Comparison of ENCODE assay signal across 27 cellular contexts in the genomic region with DNA sequence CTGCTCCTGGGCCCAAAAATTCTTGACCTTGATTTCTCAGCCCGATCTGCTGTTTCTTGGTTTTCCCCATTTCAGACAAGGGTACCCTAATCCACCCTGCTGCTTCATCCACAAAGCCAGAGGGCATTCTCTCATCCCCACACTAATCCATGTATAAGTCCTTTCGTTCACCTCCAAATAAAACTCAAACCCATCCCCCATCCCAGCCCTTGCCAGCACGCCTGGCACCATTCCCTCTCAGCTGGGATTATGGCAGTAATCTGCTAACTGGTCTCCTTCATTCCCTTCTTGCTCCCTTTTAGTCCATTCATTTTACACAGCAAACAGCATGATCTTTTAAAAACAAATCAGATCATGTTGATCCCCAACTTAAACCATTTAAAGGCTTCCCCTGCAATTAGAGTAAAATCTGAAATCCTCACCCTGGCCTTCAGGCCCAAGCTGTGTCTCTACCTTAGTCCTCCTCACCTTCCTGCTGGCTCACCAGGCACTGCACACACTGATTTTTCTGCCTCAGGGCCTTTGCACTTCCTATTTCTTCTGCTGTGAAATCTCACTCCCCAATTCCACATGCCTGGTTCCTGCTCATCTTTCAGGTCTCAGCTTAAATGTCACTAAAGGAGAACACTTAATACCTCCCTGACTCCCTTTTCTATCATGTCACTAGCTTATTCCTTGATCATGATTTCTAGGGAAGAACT. TPM values are rescaled to one million over a fixed set of nuclear protein-coding genes. Genes with fewer than 3 reads are reported as not detected.
DNase-seq lines count a peak whose midpoint lies in the region; ATAC-seq, FAIRE-seq and TF ChIP-seq lines count a peak whose summit lies in the region.
"Had no signal": no experiment of that assay in that cellular context is flagged by ENCODE, and none has a peak within 500 bp of the region (broad histone marks: within the 10 kb centered on the region; RNA-seq: fewer than 3 reads in every experiment).

No MANE protein-coding gene starts in this region.

- DNase-seq in HepG2 (ENCODE audit: low spot score) (no peak), right lobe of liver (no peak), H1 (ENCODE audit: low read depth in 1 of 2, low spot score in 2 of 2) (no peak), NCI-H526 (lab: John Stamatoyannopoulos, UW) (no peak), Right ventricle myocardium inferior (ENCODE audit: missing footprints) (no peak)
- no peak for DNase-seq in activated naive CD4-positive, alpha-beta T cell (lab: John Stamatoyannopoulos, UW)
- DNase-seq: 8988T; CD4-positive, CD25-positive, alpha-beta regulatory T cell; DMS79; EL; GDM1; GM23248; H9; NCI-H1092; NCI-H1417 treated with DMSO at 0.1 percent for 48 hours; NCI-H1694 treated with DMSO at 0.1 percent for 48 hours; NCI-H2081; NCI-H2227 treated with DMSO at 0.1 percent for 48 hours; NCI-H774; RPMI8226; SHP77; T-cell had no signal

- no peaks in the 10 kb centered on the region for H4K20me1 ChIP-seq in HepG2 (ENCODE audit: insufficient read depth, low read length)
- no peaks in the 10 kb centered on the region for H4K20me1 ChIP-seq in H1 (replicated peaks in 1 of 2; ENCODE audit: control insufficient read depth in 1 of 2, insufficient read depth in 2 of 2, low read length in 2 of 2)
- H4K20me1 ChIP-seq: BLaER1 had no signal

- peaks cover 37% of the 10 kb centered on the region for H3K4me1 ChIP-seq in HepG2 (ENCODE audit: insufficient read depth, low read length)
- H3K4me1 ChIP-seq in right lobe of liver = no peaks in the 10 kb centered on the region
- no peaks in the 10 kb centered on the region for H3K4me1 ChIP-seq in H1 (replicated peaks in 1 of 4; ENCODE audit: control insufficient read depth in 3 of 4, insufficient read depth in 4 of 4, low read length in 3 of 4)
- H3K4me1 ChIP-seq: BLaER1 had no signal

- no peak overlapping the region for H2BK12ac ChIP-seq in H1 (ENCODE audit: low read depth, low read length)

- H3K9ac ChIP-seq in HepG2 (ENCODE audit: insufficient read depth, low read depth, low read length) (no peak overlapping the region), H1 (replicated peaks in 1 of 4; ENCODE audit: extremely low read depth in 1 of 4, low read depth in 3 of 4, low read length in 3 of 4) (no peak overlapping the region)
- H3K9ac ChIP-seq: BLaER1, GM23248 had no signal

- no peaks in the 10 kb centered on the region for H3K79me1 ChIP-seq in H1 (ENCODE audit: low read depth, low read length)

- H2BK15ac ChIP-seq in H1 (ENCODE audit: low read length) = no peak overlapping the region

- H3K23me2 ChIP-seq in H1 (ENCODE audit: low read depth, low read length) = no peaks in the 10 kb centered on the region

- no peak overlapping the region for H3K27ac ChIP-seq in HepG2 (ENCODE audit: extremely low read length, insufficient read depth, low read length)
- H3K27ac ChIP-seq in right lobe of liver = no peak overlapping the region
- H3K27ac ChIP-seq in H1 (ENCODE audit: low read depth, low read length) = no peak overlapping the region
- H3K27ac ChIP-seq: BLaER1, GM23248 had no signal

- no peak overlapping the region for H2BK20ac ChIP-seq in H1 (ENCODE audit: low read length)

- no peak overlapping the region for H3K18ac ChIP-seq in H1 (ENCODE audit: extremely low read depth, low read length)

- no peak for TF ChIP-seq POLR2A in HepG2 (IDR thresholded peaks at IDR 0.05; ENCODE audit: insufficient read depth in 1 of 2, low read depth in 2 of 2, low read length in 2 of 2)
- TF ChIP-seq POLR2A in right lobe of liver (IDR thresholded peaks at IDR 0.05) = no peak
- TF ChIP-seq POLR2A in H1 (IDR thresholded peaks at IDR 0.05; ENCODE audit: control extremely low read depth in 1 of 2, low read depth in 2 of 2, low read length in 2 of 2) = no peak

- H3K36me3 ChIP-seq in HepG2 (replicated peaks in 1 of 2; ENCODE audit: control insufficient read depth in 1 of 2, insufficient read depth in 2 of 2, low read length in 2 of 2) = no peaks in the 10 kb centered on the region
- H3K36me3 ChIP-seq in right lobe of liver = no peaks in the 10 kb centered on the region
- no peaks in the 10 kb centered on the region for H3K36me3 ChIP-seq in H1 (ENCODE audit: control insufficient read depth in 2 of 4, insufficient read depth in 4 of 4, low read length in 3 of 4)
- H3K36me3 ChIP-seq: BLaER1 had no signal

- no peak for TF ChIP-seq RAD21 in HepG2 (CRISPR knock-in tag; IDR thresholded peaks at IDR 0.05)
- no peak for TF ChIP-seq RAD21 in H1 (IDR thresholded peaks at IDR 0.05 in 1 of 2, conservative IDR thresholded peaks at IDR 0.05 in 1 of 2; ENCODE audit: low read depth in 2 of 2, low read length in 2 of 2)

- no peak overlapping the region for H4K8ac ChIP-seq in H1 (ENCODE audit: extremely low read depth, insufficient read depth, low read length)

- H3K4me3 ChIP-seq in HepG2 (replicated peaks in 1 of 3; ENCODE audit: insufficient read depth in 1 of 3, low read depth in 2 of 3, low read length in 3 of 3) (no peak overlapping the region), right lobe of liver (no peak overlapping the region), H1 (ENCODE audit: extremely low read depth in 1 of 4, insufficient read depth in 2 of 4, low read depth in 3 of 4, low read length in 4 of 4) (no peak overlapping the region)
- H3K4me3 ChIP-seq: BLaER1, GM12878, GM23248 had no signal

- POLR2A ChIA-PET in HepG2 (lab: Yijun Ruan, JAX) (interaction anchor here (0.7 to 2.3 kb wide), 2 partner anchors 12 to 17 kb away, joined by 3 to 9 read pairs; partner anchors contain the start of gene TRNP1), H1 (lab: Charles Lee; ENCODE audit: partially characterized antibody) (interaction anchor here (1.0 to 42.2 kb wide), 2 partner anchors 21 to 41 kb away, joined by 3 to 1829 read pairs; partner anchors contain the start of genes KDF1, TENT5B and TRNP1)

- no peak overlapping the region for H2BK5ac ChIP-seq in H1 (ENCODE audit: low read depth, low read length)

- in situ Hi-C loops in HepG2 (cut with HindIII; ENCODE audit: extremely low pct_ligation_motif_present, low pct_unique_long_range_greater_than_20kb) = no loop called here

- no peak overlapping the region for H3K56ac ChIP-seq in H1 (replicated peaks; ENCODE audit: insufficient read length, low read depth, low read length)

- no peaks in the 10 kb centered on the region for H3K27me3 ChIP-seq in HepG2 (ENCODE audit: control insufficient read depth in 1 of 2, insufficient read depth in 2 of 2, low read length in 2 of 2)
- H3K27me3 ChIP-seq in right lobe of liver = no peaks in the 10 kb centered on the region
- H3K27me3 ChIP-seq in H1 (replicated peaks in 1 of 4; ENCODE audit: control insufficient read depth in 3 of 4, extremely low read depth in 1 of 4, insufficient read depth in 3 of 4, low read length in 3 of 4) = no peaks in the 10 kb centered on the region
- H3K27me3 ChIP-seq: BLaER1 had no signal

- no TSS peak for BruUV-seq in HepG2 (replicated peaks; lab: Mats Ljungman, UMichigan)

- CTCF ChIA-PET in HepG2 (lab: Yijun Ruan, JAX; ENCODE audit: low intra/inter-chr PET ratio, low total read pairs) (no interaction called here), H1 (lab: Charles Lee; ENCODE audit: partially characterized antibody) (interaction anchor here (1.0 to 3.0 kb wide), 4 partner anchors 14 to 303 kb away, joined by 3 to 15 read pairs (median 7); partner anchors contain the start of gene KDF1)

- H3K4ac ChIP-seq in H1 (replicated peaks; ENCODE audit: insufficient read length, low read depth, low read length) = no peak overlapping the region

- H4K91ac ChIP-seq in H1 (replicated peaks; ENCODE audit: insufficient read length, low read length) = no peak overlapping the region

- H2BK120ac ChIP-seq in H1 (replicated peaks; ENCODE audit: low read depth, low read length) = no peak overlapping the region

- no peak overlapping the region for H3K14ac ChIP-seq in H1 (ENCODE audit: insufficient read length)

- no peaks in the 10 kb centered on the region for H3K79me2 ChIP-seq in HepG2 (ENCODE audit: insufficient read depth, low read length)
- H3K79me2 ChIP-seq in H1 (ENCODE audit: control insufficient read depth in 1 of 2, insufficient read depth in 2 of 2, low read length in 2 of 2) = no peaks in the 10 kb centered on the region

- H3K9me3 ChIP-seq in HepG2 (ENCODE audit: low read length) (no peaks in the 10 kb centered on the region), right lobe of liver (no peaks in the 10 kb centered on the region), H1 (ENCODE audit: insufficient read depth in 2 of 2, low read depth in 1 of 2, low read length in 1 of 2) (no peaks in the 10 kb centered on the region)
- H3K9me3 ChIP-seq: BLaER1 had no signal

- H2AFZ ChIP-seq in HepG2 (ENCODE audit: low read length) (no peak overlapping the region), H1 (ENCODE audit: low read length) (no peak overlapping the region)
- H2AFZ ChIP-seq: GM23248 had no signal

- ATAC-seq in HepG2 = no peak
- ATAC-seq in right lobe of liver = no peak
- ATAC-seq in Right ventricle myocardium inferior = no peak
- ATAC-seq: GM12878, T-cell had no signal

- TF ChIP-seq EP300 in HepG2 (IDR thresholded peaks at IDR 0.05; ENCODE audit: low read depth in 2 of 2, low read length in 2 of 2) (no peak), HepG2 (CRISPR knock-in tag; IDR thresholded peaks at IDR 0.05; ENCODE audit: borderline replicate concordance) (no peak), H1 (IDR thresholded peaks at IDR 0.05; ENCODE audit: borderline replicate concordance in 1 of 2, low read depth in 2 of 2, low read length in 2 of 2) (no peak)

- H4K5ac ChIP-seq in H1 (ENCODE audit: insufficient read length, low read depth, low read length) = no peak overlapping the region

- H2AK5ac ChIP-seq in H1 (ENCODE audit: low read depth, low read length) = no peak overlapping the region

- intact Hi-C loops in HepG2 (cut with micrococcal nuclease; ENCODE audit: unreplicated experiment) = no loop called here
- intact Hi-C loops in right lobe of liver (cut with DNase I) = no loop called here
- intact Hi-C loops in Right ventricle myocardium inferior (cut with DNase I) = no loop called here

- FAIRE-seq in HepG2 (lab: Jason Lieb, UNC) (no peak), H1 (lab: Jason Lieb, UNC) (no peak)
- FAIRE-seq: GM12878 had no signal

- TF ChIP-seq CTCF in HepG2 (CRISPR knock-in tag; IDR thresholded peaks at IDR 0.05) (no peak), right lobe of liver (IDR thresholded peaks at IDR 0.05) (no peak), H1 (IDR thresholded peaks at IDR 0.05; ENCODE audit: control extremely low read depth in 1 of 3, insufficient read depth in 1 of 3, low read depth in 1 of 3, low read length in 3 of 3) (no peak)

- H3K23ac ChIP-seq in H1 (ENCODE audit: insufficient read length) = no peak overlapping the region

- 71% methylated on average over 3 of the region's 3 CpGs for WGBS in HepG2 (ENCODE audit: low lambda C conversion rate)
- WGBS in right lobe of liver (ENCODE audit: insufficient coverage, low coverage, low lambda C conversion rate, missing lambda C conversion rate) = 65% methylated on average over 3 of the region's 3 CpGs
- WGBS in H1 (ENCODE audit: extremely low coverage in 1 of 2, insufficient coverage in 1 of 2, insufficient read length in 1 of 2, insufficient replicate concordance in 2 of 2, low coverage in 1 of 2, low lambda C conversion rate in 2 of 2, missing lambda C conversion rate in 1 of 2), 2 experiments = 82% methylated on average over 3 of the region's 3 CpGs; no CpG with 5 or more reads in 1 of the 2 experiments

- H3K4me2 ChIP-seq in HepG2 (ENCODE audit: low read depth, low read length) (no peak overlapping the region), H1 (ENCODE audit: insufficient read depth in 1 of 2, low read depth in 2 of 2, low read length in 2 of 2) (no peak overlapping the region)
- H3K4me2 ChIP-seq: BLaER1 had no signal

RNA-seq across cellular contexts. Expression of gene TRNP1, which starts 12.2 kb away (rescaled TPM):
- 35.6 and 42.0 TPM in 2 replicates for total RNA-seq in HepG2 (2016; rRNA removed; fragmentation: Illumina TruSeq; extraction: Trizol)
- total RNA-seq in HepG2 (2016; cell fraction: cytosol; rRNA removed; fragmentation: Illumina TruSeq; extraction: Trizol; ENCODE audit: low read depth) = 45.9 and 49.6 TPM in 2 replicates
- total RNA-seq in HepG2 (2016; cell fraction: insoluble cytoplasmic fraction; rRNA removed; fragmentation: Illumina TruSeq; extraction: Trizol) = 32.9 and 43.5 TPM in 2 replicates
- 78.4 and 79.4 TPM in 2 replicates for total RNA-seq in HepG2 (2016; cell fraction: membrane; rRNA removed; fragmentation: Illumina TruSeq; extraction: Trizol)
- 20.2 and 26.8 TPM in 2 replicates for total RNA-seq in HepG2 (2016; cell fraction: nucleus; rRNA removed; fragmentation: Illumina TruSeq; extraction: Trizol)
- polyA plus RNA-seq in HepG2 (2011; rRNA removed) = 158 and 166 TPM in 2 replicates
- polyA plus RNA-seq in HepG2 (2011; cell fraction: cytosol; rRNA removed) = 196 and 254 TPM in 2 replicates
- 52.2 and 66.1 TPM in 2 replicates for polyA plus RNA-seq in HepG2 (2011; cell fraction: nucleus; rRNA removed)
- polyA plus RNA-seq in HepG2 (2012) = 56.7 and 66.7 TPM in 2 replicates
- polyA plus RNA-seq in HepG2 (2016; cell fraction: cytosol; fragmentation: Illumina TruSeq; extraction: Trizol; ENCODE audit: low read depth) = 79.2 and 85.4 TPM in 2 replicates
- 57.7 and 57.9 TPM in 2 replicates for polyA plus RNA-seq in HepG2 (2016; cell fraction: insoluble cytoplasmic fraction; fragmentation: Illumina TruSeq; extraction: Trizol; ENCODE audit: low read depth)
- 101 and 110 TPM in 2 replicates for polyA plus RNA-seq in HepG2 (2016; cell fraction: membrane; fragmentation: Illumina TruSeq; extraction: Trizol; ENCODE audit: low read depth)
- polyA plus RNA-seq in HepG2 (2016; cell fraction: nucleus; fragmentation: Illumina TruSeq; extraction: Trizol; ENCODE audit: insufficient read depth, low read depth) = 41.5 and 46.3 TPM in 2 replicates
- 0.21 and 97.7 TPM in 2 replicates for polyA minus RNA-seq in HepG2 (2011; rRNA and poly(A)+ RNA removed; ENCODE audit: low replicate concordance)
- polyA minus RNA-seq in HepG2 (2011; cell fraction: cytosol; rRNA and poly(A)+ RNA removed) = 44.5 and 48.8 TPM in 2 replicates
- 41.1 and 55.3 TPM in 2 replicates for polyA minus RNA-seq in HepG2 (2011; cell fraction: nucleus; rRNA and poly(A)+ RNA removed)
- total RNA-seq in right lobe of liver = 10 to 100 TPM in 2 of 6 experiments, 1 to 10 TPM in 4; 2.0 to 24.8 (median 6.7) TPM
- 51.6 and 51.7 TPM in 2 replicates for total RNA-seq in H1 (2021; fragmentation: NEBNext Ultra II Directional; extraction: Animal tissue kit (Norgen Biotek cat#: 25700))
- polyA plus RNA-seq in H1 (2011; rRNA removed) = 102 and 106 TPM in 2 replicates
- 69.8 TPM for polyA plus RNA-seq in H1 (2011; cell fraction: cytosol; rRNA removed)
- 31.0 TPM for polyA plus RNA-seq in H1 (2011; cell fraction: nucleus; rRNA removed)
- 30.9 to 32.4 TPM (median 31.9 TPM) in 4 replicates for polyA plus RNA-seq in H1 (2012, experiment 1 of 2)
- polyA plus RNA-seq in H1 (2012, experiment 2 of 2) = 43.6 TPM
- 29.6 TPM for polyA plus RNA-seq in H1 (2013, experiment 1 of 2)
- 28.1 TPM for polyA plus RNA-seq in H1 (2013, experiment 2 of 2)
- polyA minus RNA-seq in H1 (2011; rRNA and poly(A)+ RNA removed) = 17.3 and 19.1 TPM in 2 replicates
- polyA minus RNA-seq in H1 (2011; cell fraction: cytosol; rRNA and poly(A)+ RNA removed) = 31.3 TPM
- polyA minus RNA-seq in H1 (2011; cell fraction: nucleus; rRNA and poly(A)+ RNA removed) = 49.0 TPM
- total RNA-seq in Right ventricle myocardium inferior = 26.9 TPM
- total RNA-seq: CD4-positive, CD25-positive, alpha-beta regulatory T cell had no signal
- polyA plus RNA-seq: CD4-positive, CD25-positive, alpha-beta regulatory T cell; GM12878; IgD-negative memory B cell had no signal

RNA-seq across cellular contexts. Expression of gene KDF1, which starts 21.0 kb away (rescaled TPM):
- 1.9 and 2.4 TPM in 2 replicates for total RNA-seq in HepG2 (2016; rRNA removed; fragmentation: Illumina TruSeq; extraction: Trizol)
- total RNA-seq in HepG2 (2016; cell fraction: cytosol; rRNA removed; fragmentation: Illumina TruSeq; extraction: Trizol; ENCODE audit: low read depth) = 0.61 and 1.1 TPM in 2 replicates
- total RNA-seq in HepG2 (2016; cell fraction: insoluble cytoplasmic fraction; rRNA removed; fragmentation: Illumina TruSeq; extraction: Trizol) = 1.6 and 2.1 TPM in 2 replicates
- 2.0 and 2.1 TPM in 2 replicates for total RNA-seq in HepG2 (2016; cell fraction: membrane; rRNA removed; fragmentation: Illumina TruSeq; extraction: Trizol)
- total RNA-seq in HepG2 (2016; cell fraction: nucleus; rRNA removed; fragmentation: Illumina TruSeq; extraction: Trizol) = 0.75 and 1.1 TPM in 2 replicates
- polyA plus RNA-seq in HepG2 (2011; rRNA removed) = 4.9 and 7.4 TPM in 2 replicates
- 4.3 and 6.8 TPM in 2 replicates for polyA plus RNA-seq in HepG2 (2011; cell fraction: cytosol; rRNA removed)
- 5.9 and 7.2 TPM in 2 replicates for polyA plus RNA-seq in HepG2 (2011; cell fraction: nucleus; rRNA removed)
- polyA plus RNA-seq in HepG2 (2012) = 4.8 and 6.0 TPM in 2 replicates
- 0.87 and 0.94 TPM in 2 replicates for polyA plus RNA-seq in HepG2 (2016; cell fraction: cytosol; fragmentation: Illumina TruSeq; extraction: Trizol; ENCODE audit: low read depth)
- 2.0 and 2.7 TPM in 2 replicates for polyA plus RNA-seq in HepG2 (2016; cell fraction: insoluble cytoplasmic fraction; fragmentation: Illumina TruSeq; extraction: Trizol; ENCODE audit: low read depth)
- 1.6 and 2.0 TPM in 2 replicates for polyA plus RNA-seq in HepG2 (2016; cell fraction: membrane; fragmentation: Illumina TruSeq; extraction: Trizol; ENCODE audit: low read depth)
- polyA plus RNA-seq in HepG2 (2016; cell fraction: nucleus; fragmentation: Illumina TruSeq; extraction: Trizol; ENCODE audit: insufficient read depth, low read depth) = 2.9 and 3.3 TPM in 2 replicates
- 12.8 TPM in 1 of 2 replicates, not detected in the other for polyA minus RNA-seq in HepG2 (2011; rRNA and poly(A)+ RNA removed; ENCODE audit: low replicate concordance)
- 4.2 and 4.4 TPM in 2 replicates for polyA minus RNA-seq in HepG2 (2011; cell fraction: cytosol; rRNA and poly(A)+ RNA removed)
- polyA minus RNA-seq in HepG2 (2011; cell fraction: nucleus; rRNA and poly(A)+ RNA removed) = 1.3 and 2.0 TPM in 2 replicates
- total RNA-seq in right lobe of liver = 1 to 10 TPM; 1.1 to 4.1 (median 2.5) TPM
- total RNA-seq in H1 (2021; fragmentation: NEBNext Ultra II Directional; extraction: Animal tissue kit (Norgen Biotek cat#: 25700)) = 16.7 and 16.9 TPM in 2 replicates
- polyA plus RNA-seq in H1 (2011; rRNA removed) = 37.5 and 44.3 TPM in 2 replicates
- 26.5 TPM for polyA plus RNA-seq in H1 (2011; cell fraction: cytosol; rRNA removed)
- polyA plus RNA-seq in H1 (2011; cell fraction: nucleus; rRNA removed) = 24.3 TPM
- polyA plus RNA-seq in H1 (2012, experiment 1 of 2) = 15.8 to 22.2 TPM (median 19.0 TPM) in 4 replicates
- polyA plus RNA-seq in H1 (2012, experiment 2 of 2) = 21.6 TPM
- polyA plus RNA-seq in H1 (2013, experiment 1 of 2) = 12.0 TPM
- 11.5 TPM for polyA plus RNA-seq in H1 (2013, experiment 2 of 2)
- 28.9 and 33.1 TPM in 2 replicates for polyA minus RNA-seq in H1 (2011; rRNA and poly(A)+ RNA removed)
- polyA minus RNA-seq in H1 (2011; cell fraction: cytosol; rRNA and poly(A)+ RNA removed) = 18.0 TPM
- polyA minus RNA-seq in H1 (2011; cell fraction: nucleus; rRNA and poly(A)+ RNA removed) = 14.6 TPM
- 0.68 TPM for total RNA-seq in Right ventricle myocardium inferior
- total RNA-seq: GM12878, GM23248, NCI-H460, SK-MEL-5 had no signal
- polyA plus RNA-seq: GM23248 had no signal

RNA-seq across cellular contexts. Expression of gene TENT5B, which starts 31.4 kb away (rescaled TPM):
- total RNA-seq in HepG2 (2016; rRNA removed; fragmentation: Illumina TruSeq; extraction: Trizol) (0.62 and 0.88 TPM in 2 replicates), right lobe of liver (under 1 TPM in 4 of 6 experiments, not detected in 2; 0.11 to 0.49 (median 0.29) TPM), Right ventricle myocardium inferior (41.8 TPM)
- total RNA-seq in HepG2 (2016; cell fraction: cytosol; rRNA removed; fragmentation: Illumina TruSeq; extraction: Trizol; ENCODE audit: low read depth) = 0.35 and 0.40 TPM in 2 replicates
- total RNA-seq in HepG2 (2016; cell fraction: insoluble cytoplasmic fraction; rRNA removed; fragmentation: Illumina TruSeq; extraction: Trizol) = 0.42 and 0.65 TPM in 2 replicates
- total RNA-seq in HepG2 (2016; cell fraction: membrane; rRNA removed; fragmentation: Illumina TruSeq; extraction: Trizol) = 0.52 and 0.53 TPM in 2 replicates
- 0.38 and 0.71 TPM in 2 replicates for total RNA-seq in HepG2 (2016; cell fraction: nucleus; rRNA removed; fragmentation: Illumina TruSeq; extraction: Trizol)
- polyA plus RNA-seq in HepG2 (2011; rRNA removed) (0.13 and 0.22 TPM in 2 replicates), H1 (2011; rRNA removed) (119 and 188 TPM in 2 replicates)
- 0.13 and 0.24 TPM in 2 replicates for polyA plus RNA-seq in HepG2 (2011; cell fraction: cytosol; rRNA removed)
- 0.12 and 0.23 TPM in 2 replicates for polyA plus RNA-seq in HepG2 (2011; cell fraction: nucleus; rRNA removed)
- 0.16 TPM in 1 of 2 replicates, not detected in the other for polyA plus RNA-seq in HepG2 (2012)
- 0.12 and 0.17 TPM in 2 replicates for polyA plus RNA-seq in HepG2 (2016; cell fraction: cytosol; fragmentation: Illumina TruSeq; extraction: Trizol; ENCODE audit: low read depth)
- 0.46 and 0.58 TPM in 2 replicates for polyA plus RNA-seq in HepG2 (2016; cell fraction: insoluble cytoplasmic fraction; fragmentation: Illumina TruSeq; extraction: Trizol; ENCODE audit: low read depth)
- 0.20 and 0.32 TPM in 2 replicates for polyA plus RNA-seq in HepG2 (2016; cell fraction: membrane; fragmentation: Illumina TruSeq; extraction: Trizol; ENCODE audit: low read depth)
- 0.37 and 0.77 TPM in 2 replicates for polyA plus RNA-seq in HepG2 (2016; cell fraction: nucleus; fragmentation: Illumina TruSeq; extraction: Trizol; ENCODE audit: insufficient read depth, low read depth)
- 0.96 and 5.4 TPM in 2 replicates for polyA minus RNA-seq in HepG2 (2011; rRNA and poly(A)+ RNA removed; ENCODE audit: low replicate concordance)
- not detected in 2 replicates for polyA minus RNA-seq in HepG2 (2011; cell fraction: cytosol; rRNA and poly(A)+ RNA removed)
- 0.37 and 0.39 TPM in 2 replicates for polyA minus RNA-seq in HepG2 (2011; cell fraction: nucleus; rRNA and poly(A)+ RNA removed)
- total RNA-seq in H1 (2021; fragmentation: NEBNext Ultra II Directional; extraction: Animal tissue kit (Norgen Biotek cat#: 25700)) = 118 and 129 TPM in 2 replicates
- polyA plus RNA-seq in H1 (2011; cell fraction: cytosol; rRNA removed) = 156 TPM
- polyA plus RNA-seq in H1 (2011; cell fraction: nucleus; rRNA removed) = 142 TPM
- polyA plus RNA-seq in H1 (2012, experiment 1 of 2) = 104 to 136 TPM (median 132 TPM) in 4 replicates
- 157 TPM for polyA plus RNA-seq in H1 (2012, experiment 2 of 2)
- 64.1 TPM for polyA plus RNA-seq in H1 (2013, experiment 1 of 2)
- polyA plus RNA-seq in H1 (2013, experiment 2 of 2) = 57.8 TPM
- 138 and 188 TPM in 2 replicates for polyA minus RNA-seq in H1 (2011; rRNA and poly(A)+ RNA removed)
- 164 TPM for polyA minus RNA-seq in H1 (2011; cell fraction: cytosol; rRNA and poly(A)+ RNA removed)
- polyA minus RNA-seq in H1 (2011; cell fraction: nucleus; rRNA and poly(A)+ RNA removed) = 132 TPM
- total RNA-seq: CD4-positive, CD25-positive, alpha-beta regulatory T cell had no signal
- polyA plus RNA-seq: CD4-positive, CD25-positive, alpha-beta regulatory T cell; IgD-negative memory B cell had no signal

RNA-seq across cellular contexts. Expression of gene NUDC, which starts 59.8 kb away (rescaled TPM):
- total RNA-seq in HepG2 (2016; rRNA removed; fragmentation: Illumina TruSeq; extraction: Trizol) (104 and 126 TPM in 2 replicates), right lobe of liver (10 to 100 TPM; 40.9 to 60.8 (median 48.4) TPM), Right ventricle myocardium inferior (72.5 TPM)
- total RNA-seq in HepG2 (2016; cell fraction: cytosol; rRNA removed; fragmentation: Illumina TruSeq; extraction: Trizol; ENCODE audit: low read depth) = 35.7 TPM in 2 replicates
- 105 and 106 TPM in 2 replicates for total RNA-seq in HepG2 (2016; cell fraction: insoluble cytoplasmic fraction; rRNA removed; fragmentation: Illumina TruSeq; extraction: Trizol)
- total RNA-seq in HepG2 (2016; cell fraction: membrane; rRNA removed; fragmentation: Illumina TruSeq; extraction: Trizol) = 36.4 and 37.7 TPM in 2 replicates
- total RNA-seq in HepG2 (2016; cell fraction: nucleus; rRNA removed; fragmentation: Illumina TruSeq; extraction: Trizol) = 45.3 and 49.3 TPM in 2 replicates
- polyA plus RNA-seq in HepG2 (2011; rRNA removed) (34.7 and 41.0 TPM in 2 replicates), H1 (2011; rRNA removed) (43.2 and 53.5 TPM in 2 replicates)
- 35.9 and 39.4 TPM in 2 replicates for polyA plus RNA-seq in HepG2 (2011; cell fraction: cytosol; rRNA removed)
- 28.6 and 31.4 TPM in 2 replicates for polyA plus RNA-seq in HepG2 (2011; cell fraction: nucleus; rRNA removed)
- 88.2 and 90.3 TPM in 2 replicates for polyA plus RNA-seq in HepG2 (2012)
- polyA plus RNA-seq in HepG2 (2016; cell fraction: cytosol; fragmentation: Illumina TruSeq; extraction: Trizol; ENCODE audit: low read depth) = 25.8 and 26.9 TPM in 2 replicates
- 192 and 219 TPM in 2 replicates for polyA plus RNA-seq in HepG2 (2016; cell fraction: insoluble cytoplasmic fraction; fragmentation: Illumina TruSeq; extraction: Trizol; ENCODE audit: low read depth)
- 34.2 and 35.5 TPM in 2 replicates for polyA plus RNA-seq in HepG2 (2016; cell fraction: membrane; fragmentation: Illumina TruSeq; extraction: Trizol; ENCODE audit: low read depth)
- 129 and 135 TPM in 2 replicates for polyA plus RNA-seq in HepG2 (2016; cell fraction: nucleus; fragmentation: Illumina TruSeq; extraction: Trizol; ENCODE audit: insufficient read depth, low read depth)
- 24.1 and 33.6 TPM in 2 replicates for polyA minus RNA-seq in HepG2 (2011; rRNA and poly(A)+ RNA removed; ENCODE audit: low replicate concordance)
- polyA minus RNA-seq in HepG2 (2011; cell fraction: cytosol; rRNA and poly(A)+ RNA removed) = 34.1 and 35.1 TPM in 2 replicates
- 20.3 and 24.9 TPM in 2 replicates for polyA minus RNA-seq in HepG2 (2011; cell fraction: nucleus; rRNA and poly(A)+ RNA removed)
- total RNA-seq in H1 (2021; fragmentation: NEBNext Ultra II Directional; extraction: Animal tissue kit (Norgen Biotek cat#: 25700)) = 131 and 134 TPM in 2 replicates
- polyA plus RNA-seq in H1 (2011; cell fraction: cytosol; rRNA removed) = 70.2 TPM
- polyA plus RNA-seq in H1 (2011; cell fraction: nucleus; rRNA removed) = 42.9 TPM
- polyA plus RNA-seq in H1 (2012, experiment 1 of 2) = 163 to 182 TPM (median 173 TPM) in 4 replicates
- 86.7 TPM for polyA plus RNA-seq in H1 (2012, experiment 2 of 2)
- polyA plus RNA-seq in H1 (2013, experiment 1 of 2) = 89.6 TPM
- 96.6 TPM for polyA plus RNA-seq in H1 (2013, experiment 2 of 2)
- 13.6 and 21.9 TPM in 2 replicates for polyA minus RNA-seq in H1 (2011; rRNA and poly(A)+ RNA removed)
- 53.8 TPM for polyA minus RNA-seq in H1 (2011; cell fraction: cytosol; rRNA and poly(A)+ RNA removed)
- polyA minus RNA-seq in H1 (2011; cell fraction: nucleus; rRNA and poly(A)+ RNA removed) = 25.6 TPM

Comparison
In these comparisons a context has a peak if more than half of its experiments do, and no peak if none do; other contexts are left out.
1. RNA of gene TENT5B, which starts 31.4 kb away (total RNA-seq): 118 to 129 TPM in H1 and 41.8 TPM in Right ventricle myocardium inferior (single experiment); 0.35 to 0.88 TPM in HepG2 and 0.11 to 0.49 TPM in right lobe of liver; every median in the first group is over 10 times any median in the second.
2. Of the 41 proteins assayed by ChIP-seq in both HepG2 and H1: peak only in HepG2: none; only in H1: KDM1A; in both: none; in neither: 40.